ENCODE assay signal across 8 cellular contexts in the genomic region with DNA sequence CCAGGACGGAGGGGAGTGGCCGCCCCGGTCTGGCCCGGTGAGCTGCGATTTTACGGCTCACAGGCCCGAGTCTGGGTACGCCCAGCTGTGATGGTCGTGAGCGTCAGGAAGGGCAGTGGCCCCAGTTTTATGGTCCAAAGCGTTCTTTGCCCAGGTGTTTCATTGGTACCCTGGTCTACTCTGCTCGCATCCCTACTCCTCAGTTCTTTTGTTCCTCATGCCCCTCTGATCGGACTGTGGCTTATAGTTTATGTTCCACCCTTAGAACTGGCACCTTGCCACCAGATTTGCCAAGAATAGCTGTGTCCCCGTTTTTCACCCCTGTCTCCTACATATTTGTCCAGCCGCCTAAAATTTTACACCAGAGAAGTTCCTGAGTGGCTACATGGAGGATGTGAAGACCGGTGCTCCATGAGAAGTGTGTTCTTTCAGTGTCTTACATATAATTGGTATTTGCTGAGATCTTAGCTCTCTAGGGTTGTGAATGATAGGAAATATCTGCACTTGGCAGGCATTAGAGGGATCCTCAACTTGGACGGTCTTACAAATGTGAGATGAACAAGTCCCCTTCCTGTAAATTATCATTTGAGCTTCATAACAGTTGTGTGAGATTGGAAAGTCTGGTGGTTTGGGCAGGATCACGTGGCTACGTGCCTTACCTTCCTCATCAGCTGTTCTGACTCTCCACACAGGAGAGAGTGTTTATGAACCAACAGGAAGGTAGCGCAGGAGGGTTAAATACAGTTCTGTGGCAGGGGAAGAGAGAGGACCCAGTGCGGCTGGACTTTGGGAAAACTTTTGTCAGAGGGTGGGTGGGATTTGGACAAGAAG. TPM values are rescaled to one million over a fixed set of nuclear protein-coding genes. Genes with fewer than 3 reads are reported as not detected.
DNase-seq lines count a peak whose midpoint lies in the region; ATAC-seq and TF ChIP-seq lines count a peak whose summit lies in the region.

No MANE protein-coding gene starts in this region.

- H3K79me2 ChIP-seq in DND-41 (ENCODE audit: insufficient read depth, low read length), result peaks cover 71% of the 10 kb centered on the region

- H3K9ac ChIP-seq in DND-41 (ENCODE audit: low read depth, low read length), result peak overlapping the region; percentile 83
- peak overlapping the region; percentile 99 for H3K9ac ChIP-seq in HUES6 (ENCODE audit: low read length)

- H2AFZ ChIP-seq in DND-41 (ENCODE audit: low read depth, low read length), result peak overlapping the region; percentile 91

- peaks cover 62% of the 10 kb centered on the region for H3K4me1 ChIP-seq in DND-41 (ENCODE audit: insufficient read depth, low read length)
- peaks cover 47% of the 10 kb centered on the region for H3K4me1 ChIP-seq in HUES6 (ENCODE audit: control insufficient read depth, insufficient read depth, low read length)
- H3K4me1 ChIP-seq in tibial artery, result peaks cover under 1 to 62% (median 42%) of the 10 kb centered on the region in 4 donors

- in situ Hi-C loops in astrocyte of the cerebellum (cut with HindIII; ENCODE audit: low sequenced_read_pairs), result no loop called here

- TF ChIP-seq CTCF in DND-41 (IDR thresholded peaks at IDR 0.05; ENCODE audit: borderline replicate concordance, extremely low read depth, low read length, poor library complexity, severe bottlenecking) (no peak), astrocyte of the cerebellum (IDR thresholded peaks at IDR 0.05; ENCODE audit: low read depth, low read length, missing control alignments) (no peak), tibial artery (IDR thresholded peaks at IDR 0.05) (no peak), omental fat pad (IDR thresholded peaks at IDR 0.05) (no peak)

- H3K4me3 ChIP-seq in DND-41 (ENCODE audit: low read depth in 1 of 2, low read length in 2 of 2) (peak overlapping the region; percentile 78 to 86), HUES6 (ENCODE audit: low read depth, low read length) (peak overlapping the region; percentile 99), astrocyte of the cerebellum (ENCODE audit: low read depth, low read length) (peak overlapping the region; percentile 73), tibial artery (peak overlapping the region; percentile 83 to 97)

- peak overlapping the region; percentile 85 for H3K4me2 ChIP-seq in DND-41 (ENCODE audit: insufficient read depth, low read length)

- H3K27ac ChIP-seq in DND-41 (ENCODE audit: low read length) (peak overlapping the region; percentile 83), HUES6 (ENCODE audit: low read depth, low read length) (peak overlapping the region; percentile 87; the same call in 1 of the 2 replicates), tibial artery (peak overlapping the region; percentile 86 to 95)

- no peak; the same call in 1 of the 3 replicates for ATAC-seq in DND-41 (ENCODE audit: insufficient read depth, low read depth)
- no peak for ATAC-seq in omental fat pad (ENCODE audit: low FRiP score)
- no peak for ATAC-seq in HG03342 (IDR thresholded peaks at IDR 0.05; ENCODE audit: unreplicated experiment)

- intact Hi-C loops in tibial artery (cut with DNase I; ENCODE audit: low total_unique reads), result no loop called here

- H4K20me1 ChIP-seq in DND-41 (ENCODE audit: insufficient read depth, low read length), result peaks cover 40% of the 10 kb centered on the region

- H3K36me3 ChIP-seq in DND-41 (ENCODE audit: insufficient read depth, low read length) (no peaks in the 10 kb centered on the region; the same call in 1 of the 2 replicates), HUES6 (ENCODE audit: control insufficient read depth, insufficient read depth, low read length) (no peaks in the 10 kb centered on the region), tibial artery (no peaks in the 10 kb centered on the region)

- no peaks in the 10 kb centered on the region for H3K27me3 ChIP-seq in DND-41 (ENCODE audit: insufficient read depth, low read length, poor library complexity)
- H3K27me3 ChIP-seq in HUES6 (ENCODE audit: control insufficient read depth, insufficient read depth, low read length), result no peaks in the 10 kb centered on the region
- H3K27me3 ChIP-seq in tibial artery, result no peaks in the 10 kb centered on the region

- H3K9me3 ChIP-seq in DND-41 (ENCODE audit: insufficient read depth, low read length, severe bottlenecking), result no peaks in the 10 kb centered on the region
- H3K9me3 ChIP-seq in HUES6 (ENCODE audit: control insufficient read depth, insufficient read depth, low read depth, low read length), result peaks cover 8% of the 10 kb centered on the region
- no peaks in the 10 kb centered on the region for H3K9me3 ChIP-seq in tibial artery

- DNase-seq in DND-41, result peak; percentile 16
- no peak for DNase-seq in astrocyte of the cerebellum (ENCODE audit: low read depth)
- peak; percentile 33 for DNase-seq in left kidney (ENCODE audit: low read depth, low spot score)
- DNase-seq in tibial artery, result no peak
- no peak for DNase-seq in AML-193 (lab: John Stamatoyannopoulos, UW)
- no peak for DNase-seq in omental fat pad (ENCODE audit: low spot score)

RNA-seq across cellular contexts. Expression of a gene that starts 1.1 kb away (rescaled TPM):
- total RNA-seq in omental fat pad, result 10 to 100 TPM; 16.7 to 77.6 (median 30.4) TPM

Comparison
In these comparisons a context has a peak if more than half of its experiments do, and no peak if none do; other contexts are left out.
1. DNase-seq: peak in DND-41 (single experiment) and left kidney (single experiment); none in astrocyte of the cerebellum (single experiment), tibial artery (0 of 2), AML-193 (0 of 2) and omental fat pad (single experiment).
2. Peak in every context shown above with its lines, with median percentiles within 50 percentile points of each other: H3K27ac ChIP-seq and H3K4me3 ChIP-seq.